ENCODE assay signal across 35 cellular contexts in the genomic region with DNA sequence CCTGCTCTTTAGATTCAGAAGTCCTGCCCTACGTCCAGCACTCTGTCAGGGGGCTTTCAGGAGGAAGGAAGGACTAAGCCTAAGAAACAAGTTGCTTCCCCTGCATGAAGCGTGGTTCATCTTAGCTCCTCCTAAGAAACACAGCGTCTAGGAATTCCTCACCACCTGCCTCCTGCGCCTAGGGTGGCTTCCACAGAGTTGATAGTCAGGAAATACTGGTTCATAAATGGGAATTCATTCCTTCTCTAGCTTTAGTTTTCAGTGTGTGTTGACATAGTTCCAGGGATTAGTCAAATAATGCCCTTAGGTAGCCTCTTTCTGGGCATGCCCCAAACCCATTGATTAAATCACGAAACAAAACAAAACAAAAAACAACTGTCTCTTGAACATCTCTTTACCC. TPM values are rescaled to one million over a fixed set of nuclear protein-coding genes. Genes with fewer than 3 reads are reported as not detected.
"Had no signal": no experiment of that assay in that cellular context is flagged by ENCODE, and none has a peak within 500 bp of the region (broad histone marks: within the 10 kb centered on the region; RNA-seq: fewer than 3 reads in every experiment).

No MANE protein-coding gene starts in this region.

- H3K4me1 Mint-ChIP-seq: activated CD4-positive, alpha-beta memory T cell treated with anti-CD3 and anti-CD28 coated beads, Interleukin-2, amount 10 ng/mL, durations not matched to agents 7 days and 5 days; activated CD8-positive, alpha-beta memory T cell treated with anti-CD3 and anti-CD28 coated beads, Interleukin-2, amount 10 ng/mL, durations not matched to agents 7 days and 5 days; activated naive CD4-positive, alpha-beta T cell treated with anti-CD3 and anti-CD28 coated beads, Interleukin-2, amount 10 ng/mL, durations not matched to agents 7 days and 5 days; activated naive CD8-positive, alpha-beta T cell treated with anti-CD3 and anti-CD28 coated beads, Interleukin-2, amount 50 U/mL, for 24 hours had no signal

- H3K4me3 ChIP-seq: Peyer's patch, SJCRH30, SK-N-MC had no signal

- H3K27ac ChIP-seq: Peyer's patch, SJCRH30, SK-N-MC, WERI-Rb-1 had no signal

- H3K36me3 Mint-ChIP-seq: activated CD8-positive, alpha-beta memory T cell treated with anti-CD3 and anti-CD28 coated beads, Interleukin-2, amount 10 ng/mL, durations not matched to agents 7 days and 5 days; activated naive CD4-positive, alpha-beta T cell treated with anti-CD3 and anti-CD28 coated beads, Interleukin-2, amount 10 ng/mL, durations not matched to agents 7 days and 5 days; activated naive CD8-positive, alpha-beta T cell had no signal

- DNase-seq: activated CD4-positive, alpha-beta memory T cell treated with anti-CD3 and anti-CD28 coated beads, Interleukin-2, amount 10 ng/mL, durations not matched to agents 7 days and 5 days; activated CD4-positive, alpha-beta T cell treated with anti-CD3 and anti-CD28 coated beads for 1 hour; activated CD4-positive, alpha-beta T cell treated with anti-CD3 and anti-CD28 coated beads for 48 hours; activated CD4-positive, CD25-positive, alpha-beta regulatory T cell; activated CD8-positive, alpha-beta memory T cell treated with anti-CD3 and anti-CD28 coated beads for 24 hours; activated CD8-positive, alpha-beta memory T cell treated with anti-CD3 and anti-CD28 coated beads, Interleukin-2, amount 10 ng/mL, durations not matched to agents 7 days and 5 days; activated CD8-positive, alpha-beta memory T cell treated with anti-CD3 and anti-CD28 coated beads, Interleukin-2, amount 50 U/mL, for 48 hours; activated effector memory CD4-positive, alpha-beta T cell treated with Interleukin-2 at 50 U/mL for 16 hours; activated naive CD4-positive, alpha-beta T cell treated with anti-CD3 and anti-CD28 coated beads, Interleukin-2, amount 10 ng/mL, durations not matched to agents 7 days and 5 days; activated naive CD8-positive, alpha-beta T cell treated with anti-CD3 and anti-CD28 coated beads, Interleukin-2, amount 50 U/mL, for 24 hours; activated T-cell treated with anti-CD3 and anti-CD28 coated beads, Interleukin-2, amount 50 U/mL, for 48 hours; anterior cingulate cortex; Karpas-422; KBM-7; NCI-H1105 treated with DMSO at 0.1 percent for 48 hours; NCI-H1436; NCI-H1694; NCI-H1930; NCI-H2081 treated with DMSO at 0.1 percent for 48 hours; NCI-H510A; NCI-H526; NCI-H748 treated with DMSO at 0.1 percent for 48 hours; NK-92 treated with Interleukin-12 subunit alpha and Interleukin-12 subunit beta, amount 100 ng/mL, for 24 hours; PC-3; Peyer's patch; RPMI8226; SJCRH30; T1000; WERI-Rb-1 had no signal

- H3K9me3 Mint-ChIP-seq: activated naive CD8-positive, alpha-beta T cell treated with anti-CD3 and anti-CD28 coated beads, Interleukin-2, amount 50 U/mL, for 24 hours had no signal

- H3K4me3 Mint-ChIP-seq: activated CD4-positive, alpha-beta memory T cell treated with anti-CD3 and anti-CD28 coated beads, Interleukin-2, amount 10 ng/mL, durations not matched to agents 7 days and 5 days; activated CD8-positive, alpha-beta memory T cell treated with anti-CD3 and anti-CD28 coated beads, Interleukin-2, amount 10 ng/mL, durations not matched to agents 7 days and 5 days; activated naive CD4-positive, alpha-beta T cell treated with anti-CD3 and anti-CD28 coated beads, Interleukin-2, amount 10 ng/mL, durations not matched to agents 7 days and 5 days; activated naive CD8-positive, alpha-beta T cell; activated naive CD8-positive, alpha-beta T cell treated with anti-CD3 and anti-CD28 coated beads, Interleukin-2, amount 50 U/mL, for 24 hours had no signal

- H3K27me3 ChIP-seq: Peyer's patch, SJCRH30 had no signal

- H3K9me3 ChIP-seq: Peyer's patch, SJCRH30 had no signal

- H3K4me1 ChIP-seq: Peyer's patch had no signal

- H3K36me3 ChIP-seq: Peyer's patch, WERI-Rb-1 had no signal

- ATAC-seq: activated CD8-positive, alpha-beta memory T cell treated with anti-CD3 and anti-CD28 coated beads, Interleukin-2, amount 10 ng/mL, durations not matched to agents 7 days and 5 days; activated naive CD8-positive, alpha-beta T cell treated with anti-CD3 and anti-CD28 coated beads, Interleukin-2, amount 50 U/mL, for 24 hours; PC-3; Right ventricle myocardium inferior had no signal

- H3K27ac Mint-ChIP-seq: activated CD4-positive, alpha-beta memory T cell treated with anti-CD3 and anti-CD28 coated beads, Interleukin-2, amount 10 ng/mL, durations not matched to agents 7 days and 5 days; activated CD8-positive, alpha-beta memory T cell treated with anti-CD3 and anti-CD28 coated beads, Interleukin-2, amount 10 ng/mL, durations not matched to agents 7 days and 5 days; activated naive CD4-positive, alpha-beta T cell treated with anti-CD3 and anti-CD28 coated beads, Interleukin-2, amount 10 ng/mL, durations not matched to agents 7 days and 5 days; activated naive CD8-positive, alpha-beta T cell; activated naive CD8-positive, alpha-beta T cell treated with anti-CD3 and anti-CD28 coated beads, Interleukin-2, amount 50 U/mL, for 24 hours had no signal

RNA-seq across cellular contexts. Expression of a gene that starts 1.7 kb away (rescaled TPM):
- total RNA-seq: activated CD4-positive, alpha-beta memory T cell treated with anti-CD3 and anti-CD28 coated beads, Interleukin-2, amount 10 ng/mL, durations not matched to agents 7 days and 5 days; activated CD8-positive, alpha-beta memory T cell treated with anti-CD3 and anti-CD28 coated beads, Interleukin-2, amount 10 ng/mL, durations not matched to agents 7 days and 5 days; MCF 10A; PC-3; T-helper 1 cell treated with Interleukin-12 subunit alpha and Interleukin-12 subunit beta and Interleukin-4 antibody, amounts not matched to agents 30 ng/mL and 1 ng/mL, for 36 hours; T-helper 2 cell treated with Interferon-gamma antibody and Interleukin-4, amounts not matched to agents 100 ng/mL and 5 ng/mL, for 36 hours had no signal
